Comparison of ENCODE assay signal across 12 cellular contexts in the genomic region with DNA sequence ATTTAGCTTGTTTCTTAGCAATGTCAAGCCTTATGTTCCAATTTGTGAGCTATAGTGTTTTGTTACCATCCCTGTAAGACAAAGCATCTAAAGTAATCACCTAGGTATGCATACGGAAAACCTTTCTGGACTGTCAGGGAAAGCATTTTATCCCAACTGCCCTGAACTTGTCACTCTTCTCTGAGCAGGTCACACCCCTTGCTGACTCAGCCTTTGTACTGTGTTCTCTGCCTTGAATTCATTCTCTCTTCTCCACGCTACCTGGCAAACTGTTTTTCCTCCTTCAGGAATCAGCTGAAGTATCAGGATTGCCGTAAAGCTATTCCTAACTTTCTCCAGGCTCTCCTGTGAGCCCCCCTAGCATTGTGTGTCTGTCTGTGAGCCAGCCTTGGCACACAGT. TPM values are rescaled to one million over a fixed set of nuclear protein-coding genes. Genes with fewer than 3 reads are reported as not detected.
DNase-seq lines count a peak whose midpoint lies in the region; ATAC-seq and TF ChIP-seq lines count a peak whose summit lies in the region.
"Had no signal": no experiment of that assay in that cellular context is flagged by ENCODE, and none has a peak within 500 bp of the region (broad histone marks: within the 10 kb centered on the region; RNA-seq: fewer than 3 reads in every experiment).

No MANE protein-coding gene starts in this region.

- CTCF ChIA-PET in activated CD8-positive, alpha-beta T cell treated with anti-CD3 and anti-CD28 coated beads for 36 hours (lab: Charles Lee): no interaction called here

- H3K27ac ChIP-seq in body of pancreas: peak overlapping the region; percentile 89 to 95 (median 92)
- H3K27ac ChIP-seq in left lung: no peak overlapping the region
- peak overlapping the region; percentile 75 for H3K27ac ChIP-seq in suprapubic skin

- H3K4me3 Mint-ChIP-seq in activated CD8-positive, alpha-beta T cell treated with anti-CD3 and anti-CD28 coated beads for 36 hours: no peak overlapping the region
- H3K4me3 Mint-ChIP-seq: naive B cell had no signal

- no peak overlapping the region for H3K27ac Mint-ChIP-seq in activated CD8-positive, alpha-beta T cell treated with anti-CD3 and anti-CD28 coated beads for 36 hours
- H3K27ac Mint-ChIP-seq: naive B cell had no signal

- intact Hi-C loops in body of pancreas (cut with DNase I): no loop called here
- intact Hi-C loops in left lung (cut with DNase I): no loop called here
- intact Hi-C loops in activated CD8-positive, alpha-beta T cell treated with anti-CD3 and anti-CD28 coated beads for 36 hours (cut with micrococcal nuclease): no loop called here

- no peaks in the 10 kb centered on the region for H3K27me3 Mint-ChIP-seq in activated CD8-positive, alpha-beta T cell treated with anti-CD3 and anti-CD28 coated beads for 36 hours
- H3K27me3 Mint-ChIP-seq: naive B cell had no signal

- H3K4me1 ChIP-seq in body of pancreas: peaks cover 96% of the 10 kb centered on the region
- H3K4me1 ChIP-seq in left lung: peaks cover 5% of the 10 kb centered on the region in 2 donors
- peaks cover 78% of the 10 kb centered on the region for H3K4me1 ChIP-seq in suprapubic skin

- H3K9me3 ChIP-seq in body of pancreas: no peaks in the 10 kb centered on the region
- H3K9me3 ChIP-seq in left lung: no peaks in the 10 kb centered on the region
- no peaks in the 10 kb centered on the region for H3K9me3 ChIP-seq in suprapubic skin

- H3K4me3 ChIP-seq in body of pancreas (no peak overlapping the region), left lung (no peak overlapping the region), suprapubic skin (no peak overlapping the region)

- peak; percentile 77 for DNase-seq in M059J (ENCODE audit: low read depth)
- peak; percentile 38 to 68 (median 54) for DNase-seq in body of pancreas
- DNase-seq in left lung: no peak
- no peak for DNase-seq in suprapubic skin (ENCODE audit: low spot score in 2 of 2)
- no peak for DNase-seq in activated CD8-positive, alpha-beta T cell treated with anti-CD3 and anti-CD28 coated beads for 36 hours
- DNase-seq in T-helper 9 cell: no peak
- DNase-seq: activated effector memory CD4-positive, alpha-beta T cell treated with Interleukin-2 at 50 U/mL for 16 hours; DMS153; naive B cell; NCI-H2227 treated with DMSO at 0.1 percent for 48 hours; stimulated activated CD4-positive, alpha-beta T cell treated with anti-CD3 and anti-CD28 coated beads, Interleukin-2, amount 100 ng/mL, for 24 hours had no signal

- H3K9me3 Mint-ChIP-seq in activated CD8-positive, alpha-beta T cell treated with anti-CD3 and anti-CD28 coated beads for 36 hours: no peaks in the 10 kb centered on the region

- TF ChIP-seq EP300 in suprapubic skin (IDR thresholded peaks at IDR 0.05): no peak

- TF ChIP-seq POLR2A in body of pancreas (IDR thresholded peaks at IDR 0.05) (no peak), suprapubic skin (IDR thresholded peaks at IDR 0.05) (no peak)

- 16 to 21% methylated on average over 3 of the region's 3 CpGs for WGBS in body of pancreas, 2 donors
- WGBS in suprapubic skin: 38% methylated on average over 3 of the region's 3 CpGs

- no peak for TF ChIP-seq CTCF in body of pancreas (IDR thresholded peaks at IDR 0.05)
- TF ChIP-seq CTCF in left lung (IDR thresholded peaks at IDR 0.05): no peak
- no peak for TF ChIP-seq CTCF in suprapubic skin (IDR thresholded peaks at IDR 0.05)
- TF ChIP-seq CTCF in activated CD8-positive, alpha-beta T cell treated with anti-CD3 and anti-CD28 coated beads for 36 hours (IDR thresholded peaks at IDR 0.05): no peak

- H3K36me3 ChIP-seq in body of pancreas (replicated peaks in 1 of 2; ENCODE audit: insufficient read depth in 1 of 2, low read depth in 2 of 2) (no peaks in the 10 kb centered on the region), left lung (no peaks in the 10 kb centered on the region), suprapubic skin (no peaks in the 10 kb centered on the region)

- no peaks in the 10 kb centered on the region for H3K4me1 Mint-ChIP-seq in activated CD8-positive, alpha-beta T cell treated with anti-CD3 and anti-CD28 coated beads for 36 hours (ENCODE audit: low read depth)
- H3K4me1 Mint-ChIP-seq: naive B cell had no signal

- H3K36me3 Mint-ChIP-seq in activated CD8-positive, alpha-beta T cell treated with anti-CD3 and anti-CD28 coated beads for 36 hours (ENCODE audit: low read depth): no peaks in the 10 kb centered on the region
- H3K36me3 Mint-ChIP-seq: naive B cell had no signal

- ATAC-seq in body of pancreas (peak; percentile 36), left lung (peak; percentile 73), HG03469 (IDR thresholded peaks at IDR 0.05; ENCODE audit: unreplicated experiment) (no peak)
- ATAC-seq in activated CD8-positive, alpha-beta T cell treated with anti-CD3 and anti-CD28 coated beads for 36 hours: no peak

- POLR2A ChIA-PET in activated CD8-positive, alpha-beta T cell treated with anti-CD3 and anti-CD28 coated beads for 36 hours (lab: Charles Lee): no interaction called here

- H3K27me3 ChIP-seq in body of pancreas (no peaks in the 10 kb centered on the region), left lung (no peaks in the 10 kb centered on the region), suprapubic skin (no peaks in the 10 kb centered on the region)

RNA-seq across cellular contexts. Expression of gene PBX1, which starts 54.2 kb away (rescaled TPM):
- total RNA-seq in M059J (2014; rRNA removed; shearing (Covaris generic)): 20.1 and 20.2 TPM in 2 replicates
- 100 to 1,000 TPM in 1 of 2 donors, 10 to 100 TPM in 1; 83.1 to 111 TPM for total RNA-seq in body of pancreas
- total RNA-seq in left lung: 10 to 100 TPM; 44.5 to 50.6 TPM
- total RNA-seq in suprapubic skin: 10 to 100 TPM; 14.4 to 34.6 (median 22.0) TPM
- total RNA-seq in activated CD8-positive, alpha-beta T cell treated with anti-CD3 and anti-CD28 coated beads for 36 hours: not detected

Comparison
In these comparisons a context has a peak if more than half of its experiments do, and no peak if none do; other contexts are left out.
1. DNase-seq: peak in M059J (single experiment) and body of pancreas (4 of 4); none in left lung (0 of 2), suprapubic skin (0 of 2), activated CD8-positive, alpha-beta T cell treated with anti-CD3 and anti-CD28 coated beads for 36 hours (single experiment) and T-helper 9 cell (single experiment).
2. ATAC-seq: peak in body of pancreas (single experiment) and left lung (single experiment); none in activated CD8-positive, alpha-beta T cell treated with anti-CD3 and anti-CD28 coated beads for 36 hours (single experiment) and HG03469 (single experiment).
3. H3K27ac ChIP-seq: peak in body of pancreas (4 of 4) and suprapubic skin (single experiment); none in left lung (0 of 2).
4. RNA of gene PBX1, which starts 54.2 kb away (total RNA-seq): 83.1 to 111 TPM in body of pancreas, 44.5 to 50.6 TPM in left lung, 14.4 to 34.6 TPM in suprapubic skin and 20.1 to 20.2 TPM in M059J; not detected in activated CD8-positive, alpha-beta T cell treated with anti-CD3 and anti-CD28 coated beads for 36 hours; every median in the first group is over 10 times any median in the second.